In genomic region chr7:15839415-15840100, GRCh38 we compare ENCODE assay signal across 10 cellular contexts.
DNase-seq lines count a peak whose midpoint lies in the region; ATAC-seq and TF ChIP-seq lines count a peak whose summit lies in the region.
"Had no signal": no experiment of that assay in that cellular context is flagged by ENCODE, and none has a peak within 500 bp of the region (broad histone marks: within the 10 kb centered on the region; RNA-seq: fewer than 3 reads in every experiment).

No MANE protein-coding gene starts in this region.

- no peak overlapping the region for H3K9ac ChIP-seq in mammary epithelial cell (ENCODE audit: insufficient read depth, low read length)

- no peak overlapping the region for H3K4me2 ChIP-seq in mammary epithelial cell (ENCODE audit: insufficient read depth, low read depth, low read length)

- no peaks in the 10 kb centered on the region for H4K20me1 ChIP-seq in mammary epithelial cell (ENCODE audit: insufficient read depth, low read length)

- WGBS in mammary epithelial cell (ENCODE audit: low coverage, missing lambda C conversion rate) = 69% methylated on average over 14 of the region's 15 CpGs
- WGBS in esophagus squamous epithelium, 2 donors = 19 to 49% methylated on average over 15 of the region's 15 CpGs

- POLR2A ChIA-PET in naive thymus-derived CD8-positive, alpha-beta T cell (lab: Charles Lee) = no interaction called here

- DNase-seq in T47D (ENCODE audit: low read depth in 1 of 2, low spot score in 1 of 2) (peak; percentile 8 to 64), mammary epithelial cell (no peak), esophagus squamous epithelium (lab: John Stamatoyannopoulos, UW) (no peak), mesothelial cell of epicardium (ENCODE audit: low spot score in 2 of 2, unreplicated experiment in 2 of 2) (peak in 1 of 2 experiments; percentile 40), WERI-Rb-1 (no peak)
- DNase-seq in activated CD4-positive, alpha-beta T cell treated with anti-CD3 and anti-CD28 coated beads, Interleukin-2, amount 50 U/mL, for 48 hours = no peak
- no peak for DNase-seq in naive thymus-derived CD8-positive, alpha-beta T cell
- DNase-seq: NCI-H345 had no signal

- peak overlapping the region; percentile 71 for H3K4me3 Mint-ChIP-seq in mesothelial cell of epicardium
- no peak overlapping the region for H3K4me3 Mint-ChIP-seq in naive thymus-derived CD8-positive, alpha-beta T cell
- H3K4me3 Mint-ChIP-seq: B cell had no signal

- H3K27ac ChIP-seq in mammary epithelial cell (ENCODE audit: insufficient read depth, low read depth, low read length) (no peak overlapping the region), esophagus squamous epithelium (peak overlapping the region in 3 of 4 donors; percentile 69 to 77 (median 71)), WERI-Rb-1 (no peak overlapping the region)

- H3K4me1 ChIP-seq in mammary epithelial cell (ENCODE audit: insufficient read depth, low read length) (no peaks in the 10 kb centered on the region), esophagus squamous epithelium (no peaks in the 10 kb centered on the region)

- dilution Hi-C loops in mammary epithelial cell (cut with HindIII; ENCODE audit: low sequenced_read_pairs) = no loop called here

- H3K27me3 Mint-ChIP-seq in mesothelial cell of epicardium (ENCODE audit: low read depth) = no peaks in the 10 kb centered on the region
- no peaks in the 10 kb centered on the region for H3K27me3 Mint-ChIP-seq in naive thymus-derived CD8-positive, alpha-beta T cell
- H3K27me3 Mint-ChIP-seq: B cell had no signal

- no peaks in the 10 kb centered on the region for H3K9me3 Mint-ChIP-seq in mesothelial cell of epicardium
- H3K9me3 Mint-ChIP-seq in naive thymus-derived CD8-positive, alpha-beta T cell = peaks cover 0 to 6% (median 0%) of the 10 kb centered on the region in 9 donors

- intact Hi-C loops in mammary epithelial cell (cut with micrococcal nuclease) = no loop called here
- intact Hi-C loops in esophagus squamous epithelium (cut with DNase I) = no loop called here

- H3K36me3 Mint-ChIP-seq in mesothelial cell of epicardium = no peaks in the 10 kb centered on the region
- no peaks in the 10 kb centered on the region for H3K36me3 Mint-ChIP-seq in naive thymus-derived CD8-positive, alpha-beta T cell

- no TSS peak for BruUV-seq in mammary epithelial cell (replicated peaks; lab: Mats Ljungman, UMichigan)

- H3K27ac Mint-ChIP-seq in mesothelial cell of epicardium = peak overlapping the region; percentile 72
- H3K27ac Mint-ChIP-seq in naive thymus-derived CD8-positive, alpha-beta T cell = no peak overlapping the region
- H3K27ac Mint-ChIP-seq: B cell had no signal

- CTCF ChIA-PET in mammary epithelial cell (lab: Charles Lee; ENCODE audit: low non-redundant PET) = no interaction called here

- H3K36me3 ChIP-seq in mammary epithelial cell (ENCODE audit: insufficient read depth, low read length) (no peaks in the 10 kb centered on the region), esophagus squamous epithelium (no peaks in the 10 kb centered on the region), WERI-Rb-1 (no peaks in the 10 kb centered on the region)

- H3K27me3 ChIP-seq in mammary epithelial cell (ENCODE audit: insufficient read depth, low read length) (no peaks in the 10 kb centered on the region), esophagus squamous epithelium (no peaks in the 10 kb centered on the region), WERI-Rb-1 (ENCODE audit: insufficient read depth, low read depth, severe bottlenecking) (no peaks in the 10 kb centered on the region)

- H3K9me3 ChIP-seq in mammary epithelial cell (replicated peaks; ENCODE audit: insufficient read depth, low read length) (no peaks in the 10 kb centered on the region), esophagus squamous epithelium (no peaks in the 10 kb centered on the region), WERI-Rb-1 (ENCODE audit: severe bottlenecking) (no peaks in the 10 kb centered on the region)

- TF ChIP-seq CTCF in mammary epithelial cell (conservative IDR thresholded peaks at IDR 0.05 in 1 of 2, IDR thresholded peaks at IDR 0.05 in 1 of 2; ENCODE audit: extremely low read depth in 1 of 2, insufficient read depth in 1 of 2, low read depth in 1 of 2, low read length in 2 of 2) (no peak), esophagus squamous epithelium (IDR thresholded peaks at IDR 0.05) (no peak), mesothelial cell of epicardium (IDR thresholded peaks at IDR 0.05; ENCODE audit: unreplicated experiment) (no peak), WERI-Rb-1 (IDR thresholded peaks at IDR 0.05; ENCODE audit: low read depth, low read length) (no peak)

- no peak overlapping the region for H2AFZ ChIP-seq in mammary epithelial cell (ENCODE audit: low read depth, low read length)

- no peak for TF ChIP-seq POLR2A in esophagus squamous epithelium (IDR thresholded peaks at IDR 0.05)

- H3K4me3 ChIP-seq in mammary epithelial cell (replicated peaks in 1 of 3; ENCODE audit: insufficient read depth in 1 of 3, low read depth in 2 of 3, low read length in 3 of 3) (no peak overlapping the region), esophagus squamous epithelium (peak overlapping the region in 3 of 4 donors; percentile 8 to 44 (median 31)), WERI-Rb-1 (ENCODE audit: low read depth, low read length) (no peak overlapping the region)

- H3K4me1 Mint-ChIP-seq in mesothelial cell of epicardium = peaks cover 28% of the 10 kb centered on the region
- no peaks in the 10 kb centered on the region for H3K4me1 Mint-ChIP-seq in naive thymus-derived CD8-positive, alpha-beta T cell
- H3K4me1 Mint-ChIP-seq: B cell had no signal

- no peak for ATAC-seq in GM18909 (IDR thresholded peaks at IDR 0.05; ENCODE audit: poor library complexity, unreplicated experiment)
- no peak for ATAC-seq in naive thymus-derived CD8-positive, alpha-beta T cell

- in situ Hi-C loops in T47D (cut with HindIII; ENCODE audit: low pct_unique_long_range_greater_than_20kb, low sequenced_read_pairs) = no loop called here
- in situ Hi-C loops in mammary epithelial cell (cut with MboI; ENCODE audit: low sequenced_read_pairs in 2 of 2) = no loop called here

- H3K79me2 ChIP-seq in mammary epithelial cell (ENCODE audit: insufficient read depth, low read length) = no peaks in the 10 kb centered on the region

Comparison
In these comparisons a context has a peak if more than half of its experiments do, and no peak if none do; other contexts are left out.
1. DNase-seq: peak in T47D (2 of 2); none in mammary epithelial cell (single experiment), esophagus squamous epithelium (single experiment), activated CD4-positive, alpha-beta T cell treated with anti-CD3 and anti-CD28 coated beads, Interleukin-2, amount 50 U/mL, for 48 hours (0 of 2), naive thymus-derived CD8-positive, alpha-beta T cell (0 of 10) and WERI-Rb-1 (single experiment).
2. H3K27ac ChIP-seq: peak in esophagus squamous epithelium (3 of 4); none in mammary epithelial cell (single experiment) and WERI-Rb-1 (single experiment).
3. H3K4me3 ChIP-seq: peak in esophagus squamous epithelium (3 of 4); none in mammary epithelial cell (0 of 3) and WERI-Rb-1 (single experiment).